Comparison of ENCODE assay signal across 24 cellular contexts in the genomic region with DNA sequence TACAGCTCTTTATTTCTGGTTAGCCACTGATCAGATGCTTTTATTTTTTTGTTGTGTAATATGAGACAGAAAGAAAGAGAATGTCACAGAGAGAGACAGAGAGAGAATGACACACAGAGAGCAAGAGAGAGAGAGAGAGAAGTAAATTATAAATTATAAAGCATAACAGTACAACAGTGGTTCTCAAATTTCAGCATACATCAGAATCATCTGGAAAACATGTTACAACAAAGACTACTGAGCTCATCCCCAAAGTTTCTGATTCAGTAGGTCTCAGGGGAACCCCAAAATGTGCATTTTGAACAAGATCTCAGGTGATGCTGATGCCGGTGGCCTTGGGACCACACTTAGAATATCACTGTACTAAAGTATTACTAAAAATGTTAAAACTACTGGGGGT.
"Had no signal": no experiment of that assay in that cellular context is flagged by ENCODE, and none has a peak within 500 bp of the region (broad histone marks: within the 10 kb centered on the region; RNA-seq: fewer than 3 reads in every experiment).

No MANE protein-coding gene starts in this region.

- H3K36me3 Mint-ChIP-seq: activated naive CD8-positive, alpha-beta T cell; neural progenitor cell; WTC11 had no signal

- H3K4me1 ChIP-seq: gastrocnemius medialis, neural progenitor cell, thyroid gland, upper lobe of right lung had no signal

- H3K4me2 ChIP-seq: neural progenitor cell had no signal

- H3K27ac Mint-ChIP-seq: activated naive CD8-positive, alpha-beta T cell; activated T-helper 2 cell treated with anti-CD3 and anti-CD28 coated beads, Interferon-gamma antibody, Interleukin-2, Interleukin-4, amounts not matched to agents 10 μg/mL and 5 μg/mL and 100 μg/mL, durations not matched to agents 14 hours and 24 hours and 36 hours; endodermal cell; naive thymus-derived CD8-positive, alpha-beta T cell; neural progenitor cell; T-helper 1 cell treated with Interleukin-12 subunit alpha and Interleukin-12 subunit beta and Interleukin-4 antibody, amounts not matched to agents 30 μg/mL and 1 μg/mL, for 36 hours; WTC11 had no signal

- H3K27me3 Mint-ChIP-seq: activated naive CD8-positive, alpha-beta T cell; central memory CD8-positive, alpha-beta T cell had no signal

- H3K9me3 ChIP-seq: gastrocnemius medialis, left ventricle myocardium inferior, thyroid gland, upper lobe of right lung had no signal

- DNase-seq: activated CD8-positive, alpha-beta memory T cell treated with anti-CD3 and anti-CD28 coated beads for 24 hours; activated CD8-positive, alpha-beta memory T cell treated with anti-CD3 and anti-CD28 coated beads, Interleukin-2, amount 50 U/mL, for 48 hours; activated naive CD4-positive, alpha-beta T cell; activated T-cell treated with anti-CD3 and anti-CD28 coated beads, Interleukin-2, amount 50 U/mL, for 4 hours; endodermal cell; gastrocnemius medialis; hippocampal formation; left ventricle myocardium inferior; naive thymus-derived CD8-positive, alpha-beta T cell; posterior cingulate gyrus; stimulated activated CD4-positive, alpha-beta T cell treated with anti-CD3 and anti-CD28 coated beads, Interleukin-4, amount 100 ng/mL, for 24 hours; stimulated activated naive CD8-positive, alpha-beta T cell treated with anti-CD3 and anti-CD28 coated beads, Interleukin-15, Interleukin-2, amounts not matched to agents 100 U/mL and 50 U/mL, for 24 hours; T1000; thyroid gland; upper lobe of right lung had no signal

- H3K4me1 Mint-ChIP-seq: central memory CD8-positive, alpha-beta T cell; naive thymus-derived CD8-positive, alpha-beta T cell; neural progenitor cell; WTC11 had no signal

- H2AFZ ChIP-seq: neural progenitor cell had no signal

- H3K27ac ChIP-seq: coronary artery, epithelial cell of prostate, gastrocnemius medialis, left ventricle myocardium inferior, neural progenitor cell, thyroid gland, upper lobe of right lung had no signal

- H3K4me3 ChIP-seq: coronary artery, gastrocnemius medialis, left ventricle myocardium inferior, neural progenitor cell, thyroid gland, upper lobe of right lung had no signal

- ATAC-seq: activated T-cell treated with anti-CD3 and anti-CD28 coated beads, Interleukin-2, amount 50 U/mL, for 4 hours; gastrocnemius medialis; naive thymus-derived CD8-positive, alpha-beta T cell; sciatic nerve; stimulated activated naive CD8-positive, alpha-beta T cell treated with anti-CD3 and anti-CD28 coated beads, Interleukin-15, Interleukin-2, amounts not matched to agents 100 U/mL and 50 U/mL, for 24 hours; upper lobe of right lung; WTC11 had no signal

- H3K9me3 Mint-ChIP-seq: activated T-cell treated with anti-CD3 and anti-CD28 coated beads, Interleukin-2, amount 50 U/mL, for 4 hours; activated T-helper 2 cell treated with anti-CD3 and anti-CD28 coated beads, Interferon-gamma antibody, Interleukin-2, Interleukin-4, amounts not matched to agents 10 μg/mL and 5 μg/mL and 100 μg/mL, durations not matched to agents 14 hours and 24 hours and 36 hours; endodermal cell; naive thymus-derived CD8-positive, alpha-beta T cell; neural progenitor cell; T-helper 1 cell treated with Interleukin-12 subunit alpha and Interleukin-12 subunit beta and Interleukin-4 antibody, amounts not matched to agents 30 μg/mL and 1 μg/mL, for 36 hours; WTC11 had no signal

- H3K4me3 Mint-ChIP-seq: activated naive CD8-positive, alpha-beta T cell; activated T-cell treated with anti-CD3 and anti-CD28 coated beads, Interleukin-2, amount 50 U/mL, for 4 hours; central memory CD8-positive, alpha-beta T cell; endodermal cell; naive thymus-derived CD8-positive, alpha-beta T cell; neural progenitor cell; T-helper 1 cell treated with Interleukin-12 subunit alpha and Interleukin-12 subunit beta and Interleukin-4 antibody, amounts not matched to agents 30 μg/mL and 1 μg/mL, for 36 hours; WTC11 had no signal

- H3K27me3 ChIP-seq: gastrocnemius medialis, neural progenitor cell, thyroid gland, upper lobe of right lung had no signal

- H3K36me3 ChIP-seq: gastrocnemius medialis, left ventricle myocardium inferior, neural progenitor cell, thyroid gland, upper lobe of right lung had no signal

- H3K9ac ChIP-seq: neural progenitor cell had no signal
